20 cellular contexts compared by ENCODE assay signal in genomic region chr4:71872767-71873422, GRCh38.
"Had no signal": no experiment of that assay in that cellular context is flagged by ENCODE, and none has a peak within 500 bp of the region (broad histone marks: within the 10 kb centered on the region; RNA-seq: fewer than 3 reads in every experiment).

No MANE protein-coding gene starts in this region.

- H3K27me3 Mint-ChIP-seq: naive B cell; stimulated activated memory B cell treated with anti-CD40 and anti-IgM and Interleukin-4, amounts not matched to agents 10 μg/mL and 1 μg/mL and 100 μg/mL, for 72 hours; stimulated activated naive CD8-positive, alpha-beta T cell treated with anti-CD3 and anti-CD28 coated beads, Interleukin-15, Interleukin-2, amounts not matched to agents 100 ng/mL and 50 ng/mL, for 24 hours had no signal

- H3K27ac ChIP-seq: dorsolateral prefrontal cortex, hepatocyte, left ventricle myocardium inferior, neutrophil, right lobe of liver, tibial artery, upper lobe of right lung had no signal

- H2AFZ ChIP-seq: hepatocyte had no signal

- H3K9me3 Mint-ChIP-seq: nephron had no signal

- ATAC-seq: left cardiac atrium; right lobe of liver; stimulated activated memory B cell treated with anti-CD40 and anti-IgM and Interleukin-4, amounts not matched to agents 10 μg/mL and 1 μg/mL and 100 μg/mL, for 72 hours; upper lobe of right lung had no signal

- H3K4me1 ChIP-seq: left ventricle myocardium inferior, right lobe of liver, tibial artery, upper lobe of right lung had no signal

- H3K4me2 ChIP-seq: hepatocyte had no signal

- H3K36me3 Mint-ChIP-seq: naive B cell; stimulated activated memory B cell treated with anti-CD40 and anti-IgM and Interleukin-4, amounts not matched to agents 10 μg/mL and 1 μg/mL and 100 μg/mL, for 72 hours had no signal

- DNase-seq: cortex of kidney; dorsolateral prefrontal cortex; effector CD8-positive, alpha-beta T cell; foreskin melanocyte; head of caudate nucleus; kidney; left cardiac atrium; left ventricle myocardium inferior; mesenchymal stem cell; naive B cell; right lobe of liver; stimulated activated CD4-positive, alpha-beta T cell treated with anti-CD3 and anti-CD28 coated beads, Interleukin-4, amount 100 ng/mL, for 24 hours; tibial artery; upper lobe of right lung had no signal

- H3K9me3 ChIP-seq: neutrophil, right lobe of liver, tibial artery, upper lobe of right lung had no signal

- H3K4me1 Mint-ChIP-seq: naive B cell; nephron; stimulated activated memory B cell treated with anti-CD40 and anti-IgM and Interleukin-4, amounts not matched to agents 10 μg/mL and 1 μg/mL and 100 μg/mL, for 72 hours had no signal

- H3K27ac Mint-ChIP-seq: naive B cell; nephron; stimulated activated memory B cell treated with anti-CD40 and anti-IgM and Interleukin-4, amounts not matched to agents 10 μg/mL and 1 μg/mL and 100 μg/mL, for 72 hours; stimulated activated naive CD8-positive, alpha-beta T cell treated with anti-CD3 and anti-CD28 coated beads, Interleukin-15, Interleukin-2, amounts not matched to agents 100 ng/mL and 50 ng/mL, for 24 hours had no signal

- H3K4me3 Mint-ChIP-seq: naive B cell; nephron; stimulated activated memory B cell treated with anti-CD40 and anti-IgM and Interleukin-4, amounts not matched to agents 10 μg/mL and 1 μg/mL and 100 μg/mL, for 72 hours; stimulated activated naive CD8-positive, alpha-beta T cell treated with anti-CD3 and anti-CD28 coated beads, Interleukin-15, Interleukin-2, amounts not matched to agents 100 ng/mL and 50 ng/mL, for 24 hours had no signal

- H3K4me3 ChIP-seq: dorsolateral prefrontal cortex, hepatocyte, left ventricle myocardium inferior, lung, right lobe of liver, tibial artery, upper lobe of right lung had no signal

- H3K79me2 ChIP-seq: hepatocyte had no signal

- H3K27me3 ChIP-seq: dorsolateral prefrontal cortex, hepatocyte, neutrophil, right lobe of liver, tibial artery, upper lobe of right lung had no signal

- H3K36me3 ChIP-seq: left ventricle myocardium inferior, neutrophil, right lobe of liver, tibial artery, upper lobe of right lung had no signal
